In genomic region chr6:22828179-22829062, GRCh38 we compare ENCODE assay signal across 8 cellular contexts.
DNase-seq lines count a peak whose midpoint lies in the region; ATAC-seq lines count a peak whose summit lies in the region.

No MANE protein-coding gene starts in this region.

- H3K4me1 ChIP-seq in endocrine pancreas (ENCODE audit: control insufficient read depth, insufficient read depth, low read length), result peaks cover 12% of the 10 kb centered on the region
- H3K4me1 ChIP-seq in mucosa of rectum (ENCODE audit: control insufficient read depth in 2 of 2, insufficient read depth in 2 of 2, low read length in 2 of 2), result peaks cover 0 to 6% of the 10 kb centered on the region in 2 donors
- H3K4me1 ChIP-seq in Karpas-422 (ENCODE audit: low read length), result no peaks in the 10 kb centered on the region

- H3K4me3 ChIP-seq in endocrine pancreas (ENCODE audit: control insufficient read depth, insufficient read depth, low read length) (peak overlapping the region; percentile 41), mucosa of rectum (ENCODE audit: low read length in 2 of 2) (peak overlapping the region; percentile 29 to 34), Karpas-422 (ENCODE audit: low read length) (no peak overlapping the region)

- H3K36me3 ChIP-seq in endocrine pancreas (ENCODE audit: control insufficient read depth, insufficient read depth, low read length), result no peaks in the 10 kb centered on the region
- H3K36me3 ChIP-seq in mucosa of rectum (ENCODE audit: control insufficient read depth in 2 of 2, insufficient read depth in 2 of 2, low read length in 2 of 2), result no peaks in the 10 kb centered on the region
- H3K36me3 ChIP-seq in Karpas-422 (ENCODE audit: insufficient read depth, low read length), result no peaks in the 10 kb centered on the region

- no peak overlapping the region for H3K9ac ChIP-seq in endocrine pancreas (ENCODE audit: control insufficient read depth, insufficient read depth, low read length)
- H3K9ac ChIP-seq in mucosa of rectum (ENCODE audit: low read depth in 1 of 2, low read length in 2 of 2), result peak overlapping the region in 1 of 2 donors; percentile 9
- H3K9ac ChIP-seq in Karpas-422 (ENCODE audit: low read length), result no peak overlapping the region

- H3K9me2 ChIP-seq in Karpas-422 (replicated peaks; ENCODE audit: insufficient read depth, low read length), result no peaks in the 10 kb centered on the region; the same call in 1 of the 2 replicates

- H3K9me3 ChIP-seq in endocrine pancreas (ENCODE audit: control insufficient read depth, low read length), result no peaks in the 10 kb centered on the region
- H3K9me3 ChIP-seq in mucosa of rectum (ENCODE audit: control insufficient read depth in 2 of 2, low read length in 2 of 2), result no peaks in the 10 kb centered on the region
- H3K9me3 ChIP-seq in Karpas-422 (ENCODE audit: low read length), result no peaks in the 10 kb centered on the region

- H3K27me3 ChIP-seq in endocrine pancreas (ENCODE audit: control insufficient read depth, insufficient read depth, low read length) (no peaks in the 10 kb centered on the region), mucosa of rectum (ENCODE audit: control insufficient read depth in 2 of 2, insufficient read depth in 2 of 2, low read length in 2 of 2) (no peaks in the 10 kb centered on the region), Karpas-422 (ENCODE audit: low read length) (no peaks in the 10 kb centered on the region)

- H4K20me1 ChIP-seq in Karpas-422 (ENCODE audit: insufficient read depth, low read depth, low read length), result no peaks in the 10 kb centered on the region

- no peak for ATAC-seq in HG02870 (IDR thresholded peaks at IDR 0.05; ENCODE audit: unreplicated experiment)

- H3K79me2 ChIP-seq in Karpas-422 (ENCODE audit: low read length), result no peaks in the 10 kb centered on the region

- H3K4me2 ChIP-seq in Karpas-422 (ENCODE audit: low read depth, low read length, poor library complexity, severe bottlenecking), result no peak overlapping the region

- H2AFZ ChIP-seq in Karpas-422 (ENCODE audit: low read length), result no peak overlapping the region

- DNase-seq in SIG-M5 treated with dmso at 0.1 percent for 504 hours (lab: John Stamatoyannopoulos, UW; ENCODE audit: unreplicated experiment) (peak; percentile 52), SIG-M5 (lab: John Stamatoyannopoulos, UW) (no peak), NCI-H82 treated with DMSO at 0.1 percent for 48 hours (lab: John Stamatoyannopoulos, UW; ENCODE audit: unreplicated experiment) (peak; percentile 78), Karpas-422 (no peak), activated T-cell treated with anti-CD3 and anti-CD28 coated beads for 4 hours (no peak)

- H3K27ac ChIP-seq in mucosa of rectum (ENCODE audit: low read depth in 2 of 2, low read length in 2 of 2) (no peak overlapping the region), Karpas-422 (ENCODE audit: low read length) (no peak overlapping the region)

Comparison
In these comparisons a context has a peak if more than half of its experiments do, and no peak if none do; other contexts are left out.
1. DNase-seq: peak in SIG-M5 treated with dmso at 0.1 percent for 504 hours (single experiment) and NCI-H82 treated with DMSO at 0.1 percent for 48 hours (single experiment); none in SIG-M5 (single experiment), Karpas-422 (single experiment) and activated T-cell treated with anti-CD3 and anti-CD28 coated beads for 4 hours (single experiment).